Comparison of ENCODE assay signal across 8 cellular contexts in genomic region chr4:1712216-1713002, GRCh38. TPM values are rescaled to one million over a fixed set of nuclear protein-coding genes. Genes with fewer than 3 reads are reported as not detected.
DNase-seq lines count a peak whose midpoint lies in the region; ATAC-seq and TF ChIP-seq lines count a peak whose summit lies in the region.

Gene SLBP, minus strand, starts transcription at chr4:1712319. Its CDS starts 131 bp downstream, at chr4:1712188.

- BruUV-seq in Caco-2 (replicated peaks; lab: Mats Ljungman, UMichigan), result no TSS peak

- whole genome bisulfite sequencing in mesendoderm (ENCODE audit: extremely low coverage, insufficient coverage, low lambda C conversion rate), result no CpG with 5 or more reads among the region's 98 CpGs

- ATAC-seq in GM21390 (IDR thresholded peaks at IDR 0.05; ENCODE audit: unreplicated experiment), result peak; percentile 64
- peak; percentile 83 for ATAC-seq in effector memory CD8-positive, alpha-beta T cell (replicated peaks)

- H3K4me1 ChIP-seq in Caco-2 (peaks cover 29% of the 10 kb centered on the region), mesendoderm (ENCODE audit: control insufficient read depth, low read depth, low read length) (no peaks in the 10 kb centered on the region)

- H3K4me3 Mint-ChIP-seq in Caco-2 (ENCODE audit: unreplicated experiment), result peak within 1 kb of the TSS; percentile 99
- H3K4me3 Mint-ChIP-seq in effector memory CD8-positive, alpha-beta T cell, result peak within 1 kb of the TSS; percentile 96

- peak within 1 kb of the TSS; percentile 98 for H3K56ac ChIP-seq in mesendoderm (ENCODE audit: low read length)

- intact Hi-C loops in Caco-2 (cut with micrococcal nuclease; ENCODE audit: unreplicated experiment), result loop anchor here (1.0 to 5.0 kb wide), 3 partner anchors 9 to 550 kb away; partner anchors contain the start of genes MXD4, TACC3 and TMEM129

- no peak within 1 kb of the TSS for H4K8ac ChIP-seq in mesendoderm (ENCODE audit: low read depth, low read length)

- peak within 1 kb of the TSS; percentile 37 for H2BK120ac ChIP-seq in mesendoderm (ENCODE audit: low read depth, low read length)

- peak within 1 kb of the TSS; percentile 27 for H2AK5ac ChIP-seq in mesendoderm (ENCODE audit: low read length)

- H3K27me3 ChIP-seq in Caco-2 (replicated peaks; ENCODE audit: control insufficient read depth, insufficient read depth, low read length) (no peaks in the 10 kb centered on the region), mesendoderm (ENCODE audit: insufficient read depth, low read length, poor library complexity) (no peaks in the 10 kb centered on the region)

- CTCF ChIA-PET in Caco-2 (lab: Charles Lee), result interaction anchor here (0.6 to 1.8 kb wide), 4 partner anchors 9 to 56 kb away, joined by 4 to 13 read pairs (median 6); partner anchors contain the start of genes TACC3 and TMEM129

- POLR2A ChIA-PET in Caco-2 (lab: Charles Lee), result interaction anchor here (0.6 to 2.0 kb wide), 7 partner anchors 9 to 367 kb away, joined by 3 to 42 read pairs (median 6); partner anchors contain the start of genes NSD2, TACC3, TMEM129 and UVSSA

- H3K9me3 Mint-ChIP-seq in Caco-2 (ENCODE audit: unreplicated experiment), result no peaks in the 10 kb centered on the region
- H3K9me3 Mint-ChIP-seq in effector memory CD8-positive, alpha-beta T cell, result no peaks in the 10 kb centered on the region

- no peak within 1 kb of the TSS for H4K5ac ChIP-seq in mesendoderm (ENCODE audit: low read length)

- peak within 1 kb of the TSS; percentile 94 for H3K4ac ChIP-seq in mesendoderm (ENCODE audit: low read depth, low read length)

- no peaks in the 10 kb centered on the region for H3K27me3 Mint-ChIP-seq in Caco-2 (ENCODE audit: insufficient read depth, unreplicated experiment)
- H3K27me3 Mint-ChIP-seq in effector memory CD8-positive, alpha-beta T cell, result no peaks in the 10 kb centered on the region

- peaks cover 72% of the 10 kb centered on the region for H3K36me3 Mint-ChIP-seq in Caco-2 (ENCODE audit: insufficient read depth, unreplicated experiment)
- peaks cover 44% of the 10 kb centered on the region for H3K36me3 Mint-ChIP-seq in effector memory CD8-positive, alpha-beta T cell (ENCODE audit: insufficient read depth)

- H3K4me3 ChIP-seq in Caco-2 (ENCODE audit: low read depth, low read length) (peak within 1 kb of the TSS; percentile 68), mesendoderm (ENCODE audit: low read length) (peak within 1 kb of the TSS; percentile 96)

- H3K36me3 ChIP-seq in Caco-2 (ENCODE audit: control insufficient read depth, insufficient read depth, low read length) (peaks cover under 1% of the 10 kb centered on the region; the same call in 1 of the 2 replicates), mesendoderm (ENCODE audit: control insufficient read depth, insufficient read depth, low read length) (no peaks in the 10 kb centered on the region)

- DNase-seq in Caco-2, result peak; percentile 97 to 98
- peak in 75 of 76 experiments; percentile 45 to 99 (median 97) for DNase-seq in HUDEP-2 (lab: John Stamatoyannopoulos, UW; ENCODE audit: unreplicated experiment in 76 of 76)
- peak; percentile 98 for DNase-seq in NOMO-1 treated with dmso at 0.1 percent for 144 hours (lab: John Stamatoyannopoulos, UW; ENCODE audit: unreplicated experiment)
- peak; percentile 94 to 98 (median 96) for DNase-seq in activated CD8-positive, alpha-beta memory T cell treated with anti-CD3 and anti-CD28 coated beads for 48 hours (ENCODE audit: low read depth in 2 of 3, low spot score in 2 of 3)
- peak; percentile 95 to 97 (median 97) for DNase-seq in effector memory CD8-positive, alpha-beta T cell
- peak; percentile 96 for DNase-seq in mesendoderm
- peak; percentile 96 for DNase-seq in stimulated activated CD8-positive, alpha-beta memory T cell treated with anti-CD3 and anti-CD28 coated beads, Interleukin-15, amount 100 ng/mL, for 1 hour (ENCODE audit: low read depth)

- peaks cover 11% of the 10 kb centered on the region for H3K79me1 ChIP-seq in mesendoderm (ENCODE audit: low read length)

- H2BK5ac ChIP-seq in mesendoderm (ENCODE audit: low read length), result peak within 1 kb of the TSS; percentile 75

- H3K27ac ChIP-seq in mesendoderm (ENCODE audit: low read depth, low read length), result peak within 1 kb of the TSS; percentile 95

- no peak for TF ChIP-seq CTCF in Caco-2 (IDR thresholded peaks at IDR 0.05; ENCODE audit: insufficient read depth in 1 of 2, low read depth in 1 of 2, low read length in 1 of 2, severe bottlenecking in 1 of 2, unreplicated experiment in 1 of 2)

- H3K27ac Mint-ChIP-seq in Caco-2 (ENCODE audit: unreplicated experiment), result peak within 1 kb of the TSS; percentile 99
- H3K27ac Mint-ChIP-seq in effector memory CD8-positive, alpha-beta T cell, result peak within 1 kb of the TSS; percentile 93 to 99

- H3K4me2 ChIP-seq in mesendoderm (ENCODE audit: low read length), result peak within 1 kb of the TSS; percentile 98

- peaks cover 26% of the 10 kb centered on the region for H3K79me2 ChIP-seq in mesendoderm (ENCODE audit: control insufficient read depth, insufficient read depth, low read length)

- peaks cover 29% of the 10 kb centered on the region for H3K4me1 Mint-ChIP-seq in Caco-2 (ENCODE audit: low read depth, unreplicated experiment)
- peaks cover 49 to 54% of the 10 kb centered on the region in 2 donors for H3K4me1 Mint-ChIP-seq in effector memory CD8-positive, alpha-beta T cell (ENCODE audit: low read depth in 2 of 2)

- H3K9ac ChIP-seq in mesendoderm (ENCODE audit: low read length), result peak within 1 kb of the TSS; percentile 95

- peak within 1 kb of the TSS; percentile 82 for H3K23ac ChIP-seq in mesendoderm (ENCODE audit: low read length)

- H2BK15ac ChIP-seq in mesendoderm (replicated peaks; ENCODE audit: low read depth), result no peak within 1 kb of the TSS

- peak within 1 kb of the TSS; percentile 92 for H3K18ac ChIP-seq in mesendoderm (ENCODE audit: low read length)

- H3K9me3 ChIP-seq in Caco-2, result no peaks in the 10 kb centered on the region

RNA-seq across cellular contexts. Expression of gene SLBP, which starts in this region (rescaled TPM):
- 113 and 116 TPM in 2 replicates for total RNA-seq in Caco-2 (2022)
- 43.5 TPM for polyA plus RNA-seq in mesendoderm (2013, experiment 1 of 2)
- polyA plus RNA-seq in mesendoderm (2013, experiment 2 of 2), result 43.0 TPM

Comparison
In these comparisons a context has a peak if more than half of its experiments do, and no peak if none do; other contexts are left out.
1. Peak in every context shown above with its lines: DNase-seq, ATAC-seq, H3K4me3 ChIP-seq and H3K27ac ChIP-seq.